In genomic region chr9:118829334-118829733, GRCh38 we compare ENCODE assay signal across 12 cellular contexts.
DNase-seq lines count a peak whose midpoint lies in the region; ATAC-seq and TF ChIP-seq lines count a peak whose summit lies in the region.
"Had no signal": no experiment of that assay in that cellular context is flagged by ENCODE, and none has a peak within 500 bp of the region (broad histone marks: within the 10 kb centered on the region; RNA-seq: fewer than 3 reads in every experiment).

No MANE protein-coding gene starts in this region.

- intact Hi-C loops in thyroid gland (cut with DNase I), result loop anchor here (5.0 kb wide), 1 partner anchor 458 kb away; no protein-coding TSS in a partner anchor

- H3K4me3 ChIP-seq in thyroid gland (replicated peaks in 1 of 3) (no peak overlapping the region), HAP-1 (no peak overlapping the region)

- no peaks in the 10 kb centered on the region for H3K27me3 ChIP-seq in thyroid gland
- no peaks in the 10 kb centered on the region for H3K27me3 ChIP-seq in HAP-1 (ENCODE audit: low read depth)

- no peak overlapping the region for H3K27ac ChIP-seq in thyroid gland
- H3K27ac ChIP-seq: epithelial cell of prostate had no signal

- H3K9me3 ChIP-seq in thyroid gland, result no peaks in the 10 kb centered on the region
- H3K9me3 ChIP-seq in HAP-1, result no peaks in the 10 kb centered on the region

- no peaks in the 10 kb centered on the region for H3K4me1 ChIP-seq in thyroid gland
- H3K4me1 ChIP-seq in HAP-1, result no peaks in the 10 kb centered on the region

- no peaks in the 10 kb centered on the region for H3K36me3 ChIP-seq in thyroid gland
- H3K36me3 ChIP-seq in HAP-1 (replicated peaks), result no peaks in the 10 kb centered on the region

- ATAC-seq in HG03521 (IDR thresholded peaks at IDR 0.05; ENCODE audit: unreplicated experiment), result no peak
- ATAC-seq: natural killer cell had no signal

- peak; percentile 0 to 14 for DNase-seq in NCI-H446 (lab: John Stamatoyannopoulos, UW)
- DNase-seq in NCI-H446 treated with DMSO at 0.1 percent for 48 hours (lab: John Stamatoyannopoulos, UW), result no peak
- peak; percentile 29 for DNase-seq in RPMI7951 (ENCODE audit: low read depth)
- DNase-seq in iPS-NIHi11 (ENCODE audit: low spot score), result peak; percentile 37
- no peak for DNase-seq in thyroid gland
- no peak for DNase-seq in HAP-1 (ENCODE audit: low spot score in 2 of 2)
- DNase-seq in dermis blood vessel endothelial cell, result no peak
- DNase-seq: activated effector memory CD4-positive, alpha-beta T cell treated with anti-CD3 and anti-CD28 coated beads, Interleukin-2, amount 50 U/mL, for 16 hours; CD4-positive, CD25-positive, alpha-beta regulatory T cell; natural killer cell had no signal

- TF ChIP-seq POLR2A in thyroid gland (IDR thresholded peaks at IDR 0.05), result no peak

- in situ Hi-C loops in HAP-1 (cut with MboI; ENCODE audit: low sequenced_read_pairs), result no loop called here

- TF ChIP-seq CTCF in thyroid gland (IDR thresholded peaks at IDR 0.05), result peak in 5 of 6 experiments; percentile 25 to 68 (median 55)

Comparison
In these comparisons a context has a peak if more than half of its experiments do, and no peak if none do; other contexts are left out.
1. DNase-seq: peak in NCI-H446 (2 of 2), RPMI7951 (single experiment) and iPS-NIHi11 (single experiment); none in NCI-H446 treated with DMSO at 0.1 percent for 48 hours (single experiment), thyroid gland (0 of 2), HAP-1 (0 of 2) and dermis blood vessel endothelial cell (single experiment).